ENCODE assay signal across 16 cellular contexts in the genomic region with DNA sequence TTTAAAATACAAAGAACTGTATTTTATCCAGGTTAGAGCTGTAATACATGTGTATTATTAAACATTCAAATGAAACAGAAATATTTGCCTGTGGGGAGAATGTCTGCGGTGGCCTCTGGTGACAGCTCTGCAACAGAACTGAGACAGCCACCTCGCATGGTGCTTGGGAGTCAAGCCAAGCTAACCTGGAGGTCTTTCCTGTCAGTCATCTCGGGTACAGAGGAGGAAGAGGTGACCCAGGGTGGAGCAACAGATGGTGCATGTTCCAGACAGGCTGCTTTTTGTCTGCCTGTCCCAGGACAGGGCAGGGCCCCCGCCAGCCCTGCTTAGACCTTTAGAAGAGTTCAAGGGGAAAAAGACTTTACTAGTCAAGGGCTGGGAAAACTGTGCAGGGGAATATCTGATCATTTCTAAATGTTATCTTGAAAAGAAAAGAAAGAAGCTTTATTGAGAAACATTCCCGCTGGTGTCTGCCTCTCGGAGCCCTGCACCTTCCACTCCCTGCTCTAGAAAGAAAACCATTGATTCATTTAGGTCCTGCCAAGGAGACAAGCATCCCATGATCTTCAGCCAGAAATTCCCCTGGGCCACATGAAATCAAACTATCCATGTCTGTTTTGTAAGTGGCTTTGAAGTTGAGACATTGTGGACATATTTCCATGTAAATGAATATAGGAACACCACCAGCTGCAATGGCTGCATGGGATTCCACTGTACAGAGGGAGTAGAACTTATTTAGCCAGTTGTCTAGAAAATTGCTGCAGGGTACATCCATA. TPM values are rescaled to one million over a fixed set of nuclear protein-coding genes. Genes with fewer than 3 reads are reported as not detected.
DNase-seq lines count a peak whose midpoint lies in the region; ATAC-seq, FAIRE-seq and TF ChIP-seq lines count a peak whose summit lies in the region.
"Had no signal": no experiment of that assay in that cellular context is flagged by ENCODE, and none has a peak within 500 bp of the region (broad histone marks: within the 10 kb centered on the region; RNA-seq: fewer than 3 reads in every experiment).

No MANE protein-coding gene starts in this region.

- peaks cover 6% of the 10 kb centered on the region for H3K27me3 ChIP-seq in osteoblast (ENCODE audit: insufficient read depth, low read length)
- no peaks in the 10 kb centered on the region for H3K27me3 ChIP-seq in MG63

- no peak for FAIRE-seq in RCC 7860 (lab: Jason Lieb, UNC)
- FAIRE-seq: frontal cortex had no signal

- H3K4me3 ChIP-seq in osteoblast (ENCODE audit: insufficient read depth, low read length) (no peak overlapping the region), MG63 (no peak overlapping the region)

- H3K79me2 ChIP-seq in osteoblast (ENCODE audit: insufficient read depth, low read length), result no peaks in the 10 kb centered on the region
- H3K79me2 ChIP-seq: parathyroid adenoma had no signal

- peak; percentile 45 for ATAC-seq in HG02981 (IDR thresholded peaks at IDR 0.05; ENCODE audit: unreplicated experiment)
- ATAC-seq: activated CD8-positive, alpha-beta T cell treated with anti-CD3 and anti-CD28 coated beads for 36 hours; activated T-helper 17 cell treated with anti-CD3 and anti-CD28 coated beads, Interleukin-2, amount 50 U/mL, for 72 hours had no signal

- H4K20me1 ChIP-seq in osteoblast (ENCODE audit: insufficient read depth, low read length), result no peaks in the 10 kb centered on the region

- H3K9me3 ChIP-seq in osteoblast (ENCODE audit: low read depth, low read length) (no peaks in the 10 kb centered on the region), MG63 (no peaks in the 10 kb centered on the region)

- DNase-seq in DMS 273 (lab: John Stamatoyannopoulos, UW; ENCODE audit: unreplicated experiment) (peak; percentile 41), DMS 273 treated with DMSO at 0.1 percent for 48 hours (lab: John Stamatoyannopoulos, UW) (no peak), astrocyte of the hippocampus (ENCODE audit: low read depth, low spot score) (peak; percentile 25), osteoblast (ENCODE audit: insufficient read length, low spot score, missing footprints) (peak; percentile 77), RCC 7860 (ENCODE audit: low spot score) (no peak), MG63 (no peak)
- DNase-seq in effector CD4-positive, alpha-beta T cell, result no peak
- DNase-seq: activated CD8-positive, alpha-beta T cell treated with anti-CD3 and anti-CD28 coated beads for 36 hours; GF-D8; NCI-H1092 treated with DMSO at 0.1 percent for 48 hours had no signal

- no peak for TF ChIP-seq CTCF in osteoblast (IDR thresholded peaks at IDR 0.05; ENCODE audit: extremely low read depth, low read depth, low read length)

- H3K36me3 ChIP-seq in osteoblast (ENCODE audit: insufficient read depth, low read length) (no peaks in the 10 kb centered on the region), MG63 (no peaks in the 10 kb centered on the region)

- no peak overlapping the region for H3K4me2 ChIP-seq in osteoblast (ENCODE audit: insufficient read depth, low read length)

- no peak overlapping the region for H3K27ac ChIP-seq in osteoblast (ENCODE audit: low read depth, low read length)
- H3K27ac ChIP-seq: 22Rv1, parathyroid adenoma had no signal

- H3K4me1 ChIP-seq in osteoblast (ENCODE audit: insufficient read depth, low read length), result peaks cover 17% of the 10 kb centered on the region

- no peak overlapping the region for H2AFZ ChIP-seq in osteoblast (ENCODE audit: low read length)
- H2AFZ ChIP-seq: parathyroid adenoma had no signal

RNA-seq across cellular contexts. Expression of a gene that starts 5.5 kb away (rescaled TPM):
- total RNA-seq in osteoblast, result under 0.01 TPM in 2 replicates
- total RNA-seq in MG63 (2014; rRNA removed; shearing (Covaris generic); ENCODE audit: low replicate concordance), result 0.43 TPM in 1 of 2 replicates, not detected in the other
- total RNA-seq: activated CD8-positive, alpha-beta T cell treated with anti-CD3 and anti-CD28 coated beads for 36 hours; activated T-helper 17 cell treated with anti-CD3 and anti-CD28 coated beads, Interleukin-2, amount 50 U/mL, for 72 hours; frontal cortex; mesenteric fat pad had no signal

Comparison
In these comparisons a context has a peak if more than half of its experiments do, and no peak if none do; other contexts are left out.
1. DNase-seq: peak in DMS 273 (single experiment), astrocyte of the hippocampus (single experiment) and osteoblast (single experiment); none in DMS 273 treated with DMSO at 0.1 percent for 48 hours (single experiment), effector CD4-positive, alpha-beta T cell (single experiment), RCC 7860 (single experiment) and MG63 (single experiment).